In genomic region chr9:87520172-87520683, GRCh38 we compare ENCODE assay signal across 25 cellular contexts.
"Had no signal": no experiment of that assay in that cellular context is flagged by ENCODE, and none has a peak within 500 bp of the region (broad histone marks: within the 10 kb centered on the region; RNA-seq: fewer than 3 reads in every experiment).

No MANE protein-coding gene starts in this region.

- H3K27me3 Mint-ChIP-seq: type B pancreatic cell had no signal

- H3K9ac ChIP-seq: parathyroid adenoma had no signal

- H3K4me3 ChIP-seq: adrenal gland, ascending aorta, esophagus squamous epithelium, gastrocnemius medialis, left ventricle myocardium inferior, right lobe of liver had no signal

- H3K36me3 Mint-ChIP-seq: activated naive CD8-positive, alpha-beta T cell; stimulated activated effector memory CD8-positive, alpha-beta T cell treated with anti-CD3 and anti-CD28 coated beads, Interleukin-12 subunit alpha, Interleukin-12 subunit beta, amount 100 ng/mL, for 72 hours had no signal

- H3K4me3 Mint-ChIP-seq: activated naive CD8-positive, alpha-beta T cell; activated T-cell treated with anti-CD3 and anti-CD28 coated beads, Interleukin-2, amount 50 U/mL, for 24 hours; activated T-helper 17 cell treated with anti-CD3 and anti-CD28 coated beads, Interleukin-2, amount 50 U/mL, for 72 hours; effector memory CD8-positive, alpha-beta T cell; nephron; stimulated activated effector memory CD8-positive, alpha-beta T cell treated with anti-CD3 and anti-CD28 coated beads, Interleukin-12 subunit alpha, Interleukin-12 subunit beta, amount 100 ng/mL, for 72 hours; type B pancreatic cell had no signal

- ATAC-seq: activated T-helper 17 cell treated with anti-CD3 and anti-CD28 coated beads, Interleukin-2, amount 50 U/mL, for 72 hours; effector memory CD8-positive, alpha-beta T cell; stimulated activated effector memory CD8-positive, alpha-beta T cell treated with anti-CD3 and anti-CD28 coated beads, Interleukin-12 subunit alpha, Interleukin-12 subunit beta, amount 100 ng/mL, for 72 hours had no signal

- H3K79me2 ChIP-seq: parathyroid adenoma had no signal

- H3K9me3 Mint-ChIP-seq: activated T-cell treated with anti-CD3 and anti-CD28 coated beads, Interleukin-2, amount 50 U/mL, for 24 hours; activated T-helper 17 cell treated with anti-CD3 and anti-CD28 coated beads, Interleukin-2, amount 50 U/mL, for 72 hours; effector memory CD8-positive, alpha-beta T cell; nephron; stimulated activated effector memory CD8-positive, alpha-beta T cell treated with anti-CD3 and anti-CD28 coated beads, Interleukin-12 subunit alpha, Interleukin-12 subunit beta, amount 100 ng/mL, for 72 hours had no signal

- H3K27ac Mint-ChIP-seq: activated naive CD8-positive, alpha-beta T cell; activated T-cell treated with anti-CD3 and anti-CD28 coated beads, Interleukin-2, amount 50 U/mL, for 24 hours; activated T-helper 17 cell treated with anti-CD3 and anti-CD28 coated beads, Interleukin-2, amount 50 U/mL, for 72 hours; effector memory CD8-positive, alpha-beta T cell; stimulated activated effector memory CD8-positive, alpha-beta T cell treated with anti-CD3 and anti-CD28 coated beads, Interleukin-12 subunit alpha, Interleukin-12 subunit beta, amount 100 ng/mL, for 72 hours; type B pancreatic cell had no signal

- H3K27me3 ChIP-seq: adrenal gland, ascending aorta, brain microvascular endothelial cell, esophagus squamous epithelium, gastrocnemius medialis, right lobe of liver had no signal

- DNase-seq: activated CD4-positive, alpha-beta T cell treated with anti-CD3 and anti-CD28 coated beads, Interleukin-2, amount 50 U/mL, for 4 hours; activated CD8-positive, alpha-beta memory T cell treated with anti-CD3 and anti-CD28 coated beads for 24 hours; activated CD8-positive, alpha-beta memory T cell treated with anti-CD3 and anti-CD28 coated beads, Interleukin-2, amount 50 U/mL, for 4 hours; activated T-cell treated with anti-CD3 and anti-CD28 coated beads, Interleukin-2, amount 50 U/mL, for 24 hours; adrenal gland; brain microvascular endothelial cell; central memory CD4-positive, alpha-beta T cell; effector memory CD8-positive, alpha-beta T cell; esophagus squamous epithelium; gastrocnemius medialis; hippocampal formation; left ventricle myocardium inferior; midbrain; right lobe of liver; small intestine; stimulated activated CD4-positive, alpha-beta T cell treated with anti-CD3 and anti-CD28 coated beads, Interleukin-2, amount 100 ng/mL, for 24 hours; T-helper 1 cell had no signal

- H3K27ac ChIP-seq: ascending aorta, brain microvascular endothelial cell, left ventricle myocardium inferior, neutrophil, parathyroid adenoma had no signal

- H3K36me3 ChIP-seq: adrenal gland, ascending aorta, brain microvascular endothelial cell, esophagus squamous epithelium, gastrocnemius medialis, left ventricle myocardium inferior, neutrophil had no signal

- FAIRE-seq: small intestine had no signal

- H3K4me1 Mint-ChIP-seq: activated T-helper 17 cell treated with anti-CD3 and anti-CD28 coated beads, Interleukin-2, amount 50 U/mL, for 72 hours; stimulated activated effector memory CD8-positive, alpha-beta T cell treated with anti-CD3 and anti-CD28 coated beads, Interleukin-12 subunit alpha, Interleukin-12 subunit beta, amount 100 ng/mL, for 72 hours had no signal

- H3K9me3 ChIP-seq: adrenal gland, ascending aorta, esophagus squamous epithelium, gastrocnemius medialis, left ventricle myocardium inferior, neutrophil, right lobe of liver had no signal

- H3K4me1 ChIP-seq: ascending aorta had no signal

- H2AFZ ChIP-seq: parathyroid adenoma had no signal
